ENCODE assay signal across 32 cellular contexts in genomic region chr12:80190001-80190400, GRCh38.
DNase-seq lines count a peak whose midpoint lies in the region; TF ChIP-seq lines count a peak whose summit lies in the region.
"Had no signal": no experiment of that assay in that cellular context is flagged by ENCODE, and none has a peak within 500 bp of the region (broad histone marks: within the 10 kb centered on the region; RNA-seq: fewer than 3 reads in every experiment).

No MANE protein-coding gene starts in this region.

- no peaks in the 10 kb centered on the region for H3K36me3 ChIP-seq in MM.1S (replicated peaks; ENCODE audit: insufficient read depth, low read length)
- H3K36me3 ChIP-seq: breast epithelium, spleen, thoracic aorta, WERI-Rb-1 had no signal

- no peak overlapping the region for H3K4me2 ChIP-seq in MM.1S (ENCODE audit: low read depth, low read length)

- H3K9me3 ChIP-seq in MM.1S (replicated peaks; ENCODE audit: insufficient read depth, low read length): no peaks in the 10 kb centered on the region
- H3K9me3 ChIP-seq: breast epithelium, spleen, thoracic aorta had no signal

- no peaks in the 10 kb centered on the region for H3K36me3 Mint-ChIP-seq in HFFc6 (ENCODE audit: low read depth)
- H3K36me3 Mint-ChIP-seq: activated naive CD4-positive, alpha-beta T cell treated with anti-CD3 and anti-CD28 coated beads, Interleukin-2, amount 10 ng/mL, durations not matched to agents 7 days and 5 days; CD4-positive, CD25-positive, alpha-beta regulatory T cell had no signal

- peaks cover 37% of the 10 kb centered on the region for H3K4me1 ChIP-seq in MM.1S (ENCODE audit: low read length)
- H3K4me1 ChIP-seq: breast epithelium had no signal

- H3K27ac ChIP-seq in VCaP (peak overlapping the region; percentile 50), MM.1S (ENCODE audit: low read length) (no peak overlapping the region)
- H3K27ac ChIP-seq: breast epithelium, epithelial cell of prostate, foreskin keratinocyte, spleen, thoracic aorta, WERI-Rb-1 had no signal

- no peaks in the 10 kb centered on the region for H3K79me2 ChIP-seq in MM.1S (ENCODE audit: low read length)

- H3K27ac Mint-ChIP-seq in HFFc6: peak overlapping the region; percentile 70
- H3K27ac Mint-ChIP-seq: activated naive CD4-positive, alpha-beta T cell treated with anti-CD3 and anti-CD28 coated beads, Interleukin-2, amount 10 ng/mL, durations not matched to agents 7 days and 5 days; activated T-helper 17 cell treated with anti-CD3 and anti-CD28 coated beads, Interleukin-2, amount 50 U/mL, for 72 hours; CD4-positive, CD25-positive, alpha-beta regulatory T cell; stimulated activated naive CD8-positive, alpha-beta T cell treated with anti-CD3 and anti-CD28 coated beads, Interleukin-15, Interleukin-2, amounts not matched to agents 100 ng/mL and 50 ng/mL, for 24 hours; T-helper 2 cell treated with Interferon-gamma antibody and Interleukin-4, amounts not matched to agents 5 μg/mL and 100 μg/mL, for 36 hours had no signal

- no peaks in the 10 kb centered on the region for H3K27me3 Mint-ChIP-seq in HFFc6 (ENCODE audit: insufficient read depth)
- H3K27me3 Mint-ChIP-seq: activated naive CD4-positive, alpha-beta T cell treated with anti-CD3 and anti-CD28 coated beads, Interleukin-2, amount 10 ng/mL, durations not matched to agents 7 days and 5 days; CD4-positive, CD25-positive, alpha-beta regulatory T cell had no signal

- H3F3A ChIP-seq in MM.1S (ENCODE audit: insufficient read depth, low read length): peaks cover 14% of the 10 kb centered on the region; the same call in 1 of the 2 replicates

- no peak overlapping the region for H3K4me3 ChIP-seq in fibroblast of mammary gland (ENCODE audit: control insufficient read depth, low read depth, low read length)
- H3K4me3 ChIP-seq in MM.1S (ENCODE audit: low read length): no peak overlapping the region
- H3K4me3 ChIP-seq: breast epithelium, spleen, thoracic aorta had no signal

- H3K4me1 Mint-ChIP-seq in HFFc6 (ENCODE audit: low read depth): peaks cover 54% of the 10 kb centered on the region
- H3K4me1 Mint-ChIP-seq: CD4-positive, CD25-positive, alpha-beta regulatory T cell had no signal

- H4K20me1 ChIP-seq in MM.1S (ENCODE audit: insufficient read depth, low read length): no peaks in the 10 kb centered on the region

- TF ChIP-seq CTCF in HFFc6 (IDR thresholded peaks at IDR 0.05): no peak
- no peak for TF ChIP-seq CTCF in VCaP (conservative IDR thresholded peaks at IDR 0.05)
- TF ChIP-seq CTCF in fibroblast of mammary gland (conservative IDR thresholded peaks at IDR 0.05; ENCODE audit: control insufficient read depth, insufficient read depth, low read depth, low read length): no peak
- no peak for TF ChIP-seq CTCF in MM.1S (IDR thresholded peaks at IDR 0.05; ENCODE audit: low read length)

- no peak for DNase-seq in HFFc6
- peak; percentile 50 for DNase-seq in fibroblast of mammary gland (ENCODE audit: low read depth)
- DNase-seq in NCI-H2227 treated with DMSO at 0.1 percent for 48 hours (lab: John Stamatoyannopoulos, UW): no peak
- no peak for DNase-seq in DMS153 (lab: John Stamatoyannopoulos, UW)
- no peak for DNase-seq in NCI-H1048 (lab: John Stamatoyannopoulos, UW)
- no peak for DNase-seq in MM.1S
- DNase-seq: activated CD4-positive, alpha-beta T cell treated with anti-CD3 and anti-CD28 coated beads for 48 hours; activated naive CD4-positive, alpha-beta T cell treated with anti-CD3 and anti-CD28 coated beads, Interleukin-2, amount 10 ng/mL, durations not matched to agents 7 days and 5 days; CD4-positive, CD25-positive, alpha-beta regulatory T cell; effector CD4-positive, alpha-beta T cell; foreskin keratinocyte; GOT3; head of caudate nucleus; islet precursor cell; KBM-7; left ventricle myocardium superior; NCI-H1436; NCI-H2081; NCI-H226; NCI-H69; right cardiac atrium; SHP77; spleen; stimulated activated CD8-positive, alpha-beta memory T cell treated with anti-CD3 and anti-CD28 coated beads, Interleukin-4, amount 100 ng/mL, for 48 hours; WERI-Rb-1 had no signal

- no peaks in the 10 kb centered on the region for H3K9me2 ChIP-seq in MM.1S (replicated peaks; ENCODE audit: insufficient read depth, low read length)

- peak overlapping the region; percentile 65; the same call in 1 of the 2 replicates for H3K4me3 Mint-ChIP-seq in HFFc6
- H3K4me3 Mint-ChIP-seq: activated naive CD4-positive, alpha-beta T cell treated with anti-CD3 and anti-CD28 coated beads, Interleukin-2, amount 10 ng/mL, durations not matched to agents 7 days and 5 days; activated T-helper 17 cell treated with anti-CD3 and anti-CD28 coated beads, Interleukin-2, amount 50 U/mL, for 72 hours; stimulated activated naive CD8-positive, alpha-beta T cell treated with anti-CD3 and anti-CD28 coated beads, Interleukin-15, Interleukin-2, amounts not matched to agents 100 ng/mL and 50 ng/mL, for 24 hours; T-helper 2 cell treated with Interferon-gamma antibody and Interleukin-4, amounts not matched to agents 5 μg/mL and 100 μg/mL, for 36 hours had no signal

- no peaks in the 10 kb centered on the region for H3K27me3 ChIP-seq in MM.1S (replicated peaks; ENCODE audit: insufficient read depth, low read length)
- H3K27me3 ChIP-seq: breast epithelium, foreskin keratinocyte, spleen had no signal

- no peak overlapping the region for H3K9ac ChIP-seq in MM.1S (ENCODE audit: low read length)

- no peak overlapping the region for H2AFZ ChIP-seq in MM.1S (ENCODE audit: low read length)

- H3K9me3 Mint-ChIP-seq in HFFc6: no peaks in the 10 kb centered on the region
- H3K9me3 Mint-ChIP-seq: activated naive CD4-positive, alpha-beta T cell treated with anti-CD3 and anti-CD28 coated beads, Interleukin-2, amount 10 ng/mL, durations not matched to agents 7 days and 5 days; activated T-helper 17 cell treated with anti-CD3 and anti-CD28 coated beads, Interleukin-2, amount 50 U/mL, for 72 hours; CD4-positive, CD25-positive, alpha-beta regulatory T cell; stimulated activated naive CD8-positive, alpha-beta T cell treated with anti-CD3 and anti-CD28 coated beads, Interleukin-15, Interleukin-2, amounts not matched to agents 100 ng/mL and 50 ng/mL, for 24 hours; T-helper 2 cell treated with Interferon-gamma antibody and Interleukin-4, amounts not matched to agents 5 μg/mL and 100 μg/mL, for 36 hours had no signal
